8 cellular contexts compared by ENCODE assay signal in genomic region chr14:90814806-90815566, GRCh38. TPM values are rescaled to one million over a fixed set of nuclear protein-coding genes. Genes with fewer than 3 reads are reported as not detected.
DNase-seq lines count a peak whose midpoint lies in the region; ATAC-seq, FAIRE-seq and TF ChIP-seq lines count a peak whose summit lies in the region.

No MANE protein-coding gene starts in this region.

- H3K27me3 Mint-ChIP-seq in activated T-cell treated with anti-CD3 and anti-CD28 coated beads, Interleukin-2, amount 50 U/mL, for 72 hours (ENCODE audit: low read depth), result peaks cover 21% of the 10 kb centered on the region
- H3K27me3 Mint-ChIP-seq in type B pancreatic cell, result no peaks in the 10 kb centered on the region

- WGBS in K562 (ENCODE audit: insufficient coverage, low coverage, missing lambda C conversion rate), result 47% methylated on average over 10 of the region's 12 CpGs

- H3K27ac ChIP-seq in K562 (ENCODE audit: extremely low read depth, low read depth, low read length) (peak overlapping the region; percentile 72), lower lobe of right lung (no peak overlapping the region), Karpas-422 (ENCODE audit: low read length) (no peak overlapping the region)

- no peaks in the 10 kb centered on the region for H4K20me1 ChIP-seq in K562 (replicated peaks; ENCODE audit: control insufficient read depth, insufficient read depth, low read length)
- no peaks in the 10 kb centered on the region for H4K20me1 ChIP-seq in Karpas-422 (ENCODE audit: insufficient read depth, low read depth, low read length)

- H3K9me2 ChIP-seq in Karpas-422 (replicated peaks; ENCODE audit: insufficient read depth, low read length), result no peaks in the 10 kb centered on the region

- CTCF ChIA-PET in K562 (lab: Yijun Ruan, JAX; ENCODE audit: low intra/inter-chr PET ratio), result no interaction called here

- no peaks in the 10 kb centered on the region for H3K9me1 ChIP-seq in K562 (ENCODE audit: control insufficient read depth, insufficient read depth, low read length)

- no peaks in the 10 kb centered on the region for H3K36me3 Mint-ChIP-seq in activated T-cell treated with anti-CD3 and anti-CD28 coated beads, Interleukin-2, amount 50 U/mL, for 72 hours (ENCODE audit: insufficient read depth in 2 of 2)
- H3K36me3 Mint-ChIP-seq in type B pancreatic cell, result peaks cover 2% of the 10 kb centered on the region

- no peak overlapping the region for H3K27ac Mint-ChIP-seq in activated T-cell treated with anti-CD3 and anti-CD28 coated beads, Interleukin-2, amount 50 U/mL, for 72 hours
- peak overlapping the region; percentile 71 for H3K27ac Mint-ChIP-seq in type B pancreatic cell

- H3K4me3 Mint-ChIP-seq in activated T-cell treated with anti-CD3 and anti-CD28 coated beads, Interleukin-2, amount 50 U/mL, for 72 hours, result peak overlapping the region; percentile 53 to 79
- H3K4me3 Mint-ChIP-seq in type B pancreatic cell, result peak overlapping the region; percentile 92

- H3K36me3 ChIP-seq in K562 (ENCODE audit: control insufficient read depth, insufficient read depth, low read length), result 0 out of 3 replicates have a peak, but pooled peaks cover 4% of the 10 kb centered on the region
- no peaks in the 10 kb centered on the region for H3K36me3 ChIP-seq in lower lobe of right lung
- no peaks in the 10 kb centered on the region for H3K36me3 ChIP-seq in Karpas-422 (ENCODE audit: insufficient read depth, low read length)

- H2AFZ ChIP-seq in K562 (ENCODE audit: low read depth, low read length), result peak overlapping the region; percentile 59; the same call in 1 of the 2 replicates
- no peak overlapping the region for H2AFZ ChIP-seq in Karpas-422 (ENCODE audit: low read length)

- peaks cover 61% of the 10 kb centered on the region for H3K79me2 ChIP-seq in K562 (ENCODE audit: control insufficient read depth, insufficient read depth, low read length)
- H3K79me2 ChIP-seq in Karpas-422 (ENCODE audit: low read length), result no peaks in the 10 kb centered on the region

- in situ Hi-C loops in K562 (cut with MboI), result no loop called here

- H3K9me3 ChIP-seq in K562 (replicated peaks; ENCODE audit: control insufficient read depth, insufficient read depth, low read depth, low read length) (no peaks in the 10 kb centered on the region), lower lobe of right lung (no peaks in the 10 kb centered on the region), Karpas-422 (ENCODE audit: low read length) (no peaks in the 10 kb centered on the region)

- POLR2A ChIA-PET in K562 (lab: Yijun Ruan, JAX), result interaction anchor here (1.6 kb wide), 1 partner anchor 19 kb away, joined by 6 read pairs; no protein-coding TSS in a partner anchor

- H3K27me3 ChIP-seq in K562 (ENCODE audit: control insufficient read depth in 2 of 2, insufficient read depth in 2 of 2, low read length in 2 of 2), result no peaks in the 10 kb centered on the region
- no peaks in the 10 kb centered on the region for H3K27me3 ChIP-seq in lower lobe of right lung (ENCODE audit: low read depth)
- no peaks in the 10 kb centered on the region for H3K27me3 ChIP-seq in Karpas-422 (ENCODE audit: low read length)

- DNase-seq in activated T-cell treated with anti-CD3 and anti-CD28 coated beads, Interleukin-2, amount 50 U/mL, for 72 hours, result no peak
- no peak for DNase-seq in activated T-cell treated with anti-CD3 and anti-CD28 coated beads for 4 hours
- no peak for DNase-seq in K562 (ENCODE audit: extremely low read depth in 1 of 4, low spot score in 3 of 4)
- DNase-seq in lower lobe of right lung, result no peak
- no peak for DNase-seq in type B pancreatic cell (ENCODE audit: extremely low spot score, unreplicated experiment)
- no peak for DNase-seq in cerebellar nuclear complex (lab: John Stamatoyannopoulos, UW)
- no peak for DNase-seq in Karpas-422
- DNase-seq in effector CD4-positive, alpha-beta T cell, result no peak

- TF ChIP-seq POLR2A in K562 (conservative IDR thresholded peaks at IDR 0.05), result no peak

- TF ChIP-seq CTCF in K562 (IDR thresholded peaks at IDR 0.05 in 2 of 3, conservative IDR thresholded peaks at IDR 0.05 in 1 of 3; ENCODE audit: insufficient read depth in 2 of 3, low read depth in 1 of 3, low read length in 3 of 3) (no peak), lower lobe of right lung (IDR thresholded peaks at IDR 0.05) (no peak), type B pancreatic cell (conservative IDR thresholded peaks at IDR 0.05) (no peak)

- intact Hi-C loops in K562 (cut with micrococcal nuclease) (no loop called here), lower lobe of right lung (cut with DNase I) (no loop called here)

- peak; percentile 59 for FAIRE-seq in K562 (lab: Jason Lieb, UNC)

- H3K4me2 ChIP-seq in K562 (ENCODE audit: insufficient read depth, low read length) (peak overlapping the region; percentile 91), Karpas-422 (ENCODE audit: low read depth, low read length, poor library complexity, severe bottlenecking) (no peak overlapping the region)

- no peaks in the 10 kb centered on the region for H3K9me3 Mint-ChIP-seq in activated T-cell treated with anti-CD3 and anti-CD28 coated beads, Interleukin-2, amount 50 U/mL, for 72 hours
- H3K9me3 Mint-ChIP-seq in type B pancreatic cell, result no peaks in the 10 kb centered on the region

- no peak for TF ChIP-seq RAD21 in K562 (CRISPR knock-in tag; conservative IDR thresholded peaks at IDR 0.05 in 1 of 2, IDR thresholded peaks at IDR 0.05 in 1 of 2)

- TSS peak; percentile 42 for BruUV-seq in K562 (replicated peaks; lab: Mats Ljungman, UMichigan)

- peak overlapping the region; percentile 65 for H3K4me3 ChIP-seq in K562
- H3K4me3 ChIP-seq in lower lobe of right lung, result peak overlapping the region; percentile 60
- H3K4me3 ChIP-seq in Karpas-422 (ENCODE audit: low read length), result no peak overlapping the region

- peaks cover 5% of the 10 kb centered on the region for H3K4me1 Mint-ChIP-seq in activated T-cell treated with anti-CD3 and anti-CD28 coated beads, Interleukin-2, amount 50 U/mL, for 72 hours (ENCODE audit: low read depth)
- H3K4me1 Mint-ChIP-seq in type B pancreatic cell (ENCODE audit: unreplicated experiment), result peaks cover 42% of the 10 kb centered on the region

- no peak for ATAC-seq in activated T-cell treated with anti-CD3 and anti-CD28 coated beads, Interleukin-2, amount 50 U/mL, for 72 hours (replicated peaks in 1 of 2)
- no peak for ATAC-seq in K562
- ATAC-seq in lower lobe of right lung, result no peak

- no peak for TF ChIP-seq EP300 in K562 (IDR thresholded peaks at IDR 0.05; ENCODE audit: low read length)

- H3K4me1 ChIP-seq in K562 (replicated peaks in 1 of 2; ENCODE audit: control insufficient read depth in 2 of 2, insufficient read depth in 2 of 2, low read length in 2 of 2) (peaks cover 23 to 30% of the 10 kb centered on the region in 2 experiments), lower lobe of right lung (peaks cover 14% of the 10 kb centered on the region), Karpas-422 (ENCODE audit: low read length) (peaks cover 10% of the 10 kb centered on the region)

- H3K9ac ChIP-seq in K562 (ENCODE audit: insufficient read depth in 1 of 2, low read depth in 2 of 2, low read length in 2 of 2) (peak overlapping the region; percentile 82 to 94; a peak in 3 of 4 replicates), Karpas-422 (ENCODE audit: low read length) (no peak overlapping the region)

TF ChIP-seq in K562, 482 proteins besides CTCF, POLR2A, EP300 and RAD21 (continues in another document):
- TF ChIP-seq RBFOX2 (IDR thresholded peaks at IDR 0.05; ENCODE audit: low read depth, low read length), result peak; percentile 22; the same call in 1 of the 2 replicates
- no peak for TF ChIP-seq ZNF239 (CRISPR knock-in tag; IDR thresholded peaks at IDR 0.05)
- TF ChIP-seq, protein P1, sequence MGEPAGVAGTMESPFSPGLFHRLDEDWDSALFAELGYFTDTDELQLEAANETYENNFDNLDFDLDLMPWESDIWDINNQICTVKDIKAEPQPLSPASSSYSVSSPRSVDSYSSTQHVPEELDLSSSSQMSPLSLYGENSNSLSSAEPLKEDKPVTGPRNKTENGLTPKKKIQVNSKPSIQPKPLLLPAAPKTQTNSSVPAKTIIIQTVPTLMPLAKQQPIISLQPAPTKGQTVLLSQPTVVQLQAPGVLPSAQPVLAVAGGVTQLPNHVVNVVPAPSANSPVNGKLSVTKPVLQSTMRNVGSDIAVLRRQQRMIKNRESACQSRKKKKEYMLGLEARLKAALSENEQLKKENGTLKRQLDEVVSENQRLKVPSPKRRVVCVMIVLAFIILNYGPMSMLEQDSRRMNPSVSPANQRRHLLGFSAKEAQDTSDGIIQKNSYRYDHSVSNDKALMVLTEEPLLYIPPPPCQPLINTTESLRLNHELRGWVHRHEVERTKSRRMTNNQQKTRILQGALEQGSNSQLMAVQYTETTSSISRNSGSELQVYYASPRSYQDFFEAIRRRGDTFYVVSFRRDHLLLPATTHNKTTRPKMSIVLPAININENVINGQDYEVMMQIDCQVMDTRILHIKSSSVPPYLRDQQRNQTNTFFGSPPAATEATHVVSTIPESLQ (CRISPR knock-in tag; IDR thresholded peaks at IDR 0.05), result no peak
- no peak for TF ChIP-seq SP2 (IDR thresholded peaks at IDR 0.05; ENCODE audit: extremely low read depth, low read depth, low read length, poor library complexity, severe bottlenecking)
- TF ChIP-seq ZFP36 (IDR thresholded peaks at IDR 0.05; ENCODE audit: low read depth, low read length, partially characterized antibody), result no peak

RNA-seq across cellular contexts. Expression of gene TTC7B, which starts 1.2 kb away (rescaled TPM):
- total RNA-seq in activated T-cell treated with anti-CD3 and anti-CD28 coated beads, Interleukin-2, amount 50 U/mL, for 72 hours, result 10 to 100 TPM in 1 of 2 donors, 1 to 10 TPM in 1; 9.2 to 10.7 TPM
- total RNA-seq in K562 (2011; cell fraction: chromatin; rRNA removed; ENCODE audit: low replicate concordance), result 118 and 173 TPM in 2 replicates
- 48.5 and 49.9 TPM in 2 replicates for total RNA-seq in K562 (2011; cell fraction: nucleolus; rRNA removed)
- total RNA-seq in K562 (2011; cell fraction: nucleoplasm; rRNA removed), result 66.6 and 71.6 TPM in 2 replicates
- 36.7 and 37.3 TPM in 2 replicates for total RNA-seq in K562 (2014; rRNA removed)
- total RNA-seq in K562 (2014; rRNA removed; fragmentation: Illumina TruSeq; extraction: Trizol), result 25.7 and 27.4 TPM in 2 replicates
- 21.9 and 24.0 TPM in 2 replicates for total RNA-seq in K562 (2015; rRNA removed; fragmentation: Illumina TruSeq; extraction: Trizol)
- 77.2 and 77.7 TPM in 2 replicates for total RNA-seq in K562 (2021)
- 43.3 and 50.2 TPM in 2 replicates for polyA plus RNA-seq in K562 (2011; rRNA removed)
- polyA plus RNA-seq in K562 (2011; cell fraction: cytosol; rRNA removed), result 38.9 and 74.2 TPM in 2 replicates
- polyA plus RNA-seq in K562 (2011; cell fraction: nucleus; rRNA removed), result 51.9 and 63.4 TPM in 2 replicates
- polyA plus RNA-seq in K562 (2012), result 41.2 and 101 TPM in 2 replicates
- 40.1 and 41.6 TPM in 2 replicates for polyA plus RNA-seq in K562 (2014; fragmentation: Illumina TruSeq; extraction: Trizol)
- 1 to 10 TPM; 2.2 to 2.5 TPM for polyA plus RNA-seq in K562 (2014; fragmentation: Nextera tagmentation; extraction: Ambion mirVana)
- 34.3 and 37.1 TPM in 2 replicates for polyA plus RNA-seq in K562 (2014; rRNA removed)
- 70.1 and 70.2 TPM in 2 replicates for polyA minus RNA-seq in K562 (2011; rRNA and poly(A)+ RNA removed)
- polyA minus RNA-seq in K562 (2011; cell fraction: cytosol; rRNA and poly(A)+ RNA removed), result 70.3 and 94.5 TPM in 2 replicates
- polyA minus RNA-seq in K562 (2011; cell fraction: nucleus; rRNA and poly(A)+ RNA removed), result 45.9 and 78.4 TPM in 2 replicates
- 54.1 TPM for total RNA-seq in lower lobe of right lung
- total RNA-seq in type B pancreatic cell (ENCODE audit: low replicate concordance), result 27.4 and 40.4 TPM in 2 replicates
- total RNA-seq in Karpas-422 (2014; rRNA removed; shearing (Covaris generic); ENCODE audit: low replicate concordance), result under 0.01 TPM in 1 of 2 replicates, not detected in the other

Comparison
In these comparisons a context has a peak if more than half of its experiments do, and no peak if none do; other contexts are left out.
1. RNA of gene TTC7B, which starts 1.2 kb away (total RNA-seq): 54.1 TPM in lower lobe of right lung (single experiment), 27.4 to 40.4 TPM in type B pancreatic cell, 21.9 to 173 TPM in K562 and 9.2 to 10.7 TPM in activated T-cell treated with anti-CD3 and anti-CD28 coated beads, Interleukin-2, amount 50 U/mL, for 72 hours; under 0.01 TPM in Karpas-422; every median in the first group is over 10 times any median in the second.